ENCODE assay signal across 25 cellular contexts in the genomic region with DNA sequence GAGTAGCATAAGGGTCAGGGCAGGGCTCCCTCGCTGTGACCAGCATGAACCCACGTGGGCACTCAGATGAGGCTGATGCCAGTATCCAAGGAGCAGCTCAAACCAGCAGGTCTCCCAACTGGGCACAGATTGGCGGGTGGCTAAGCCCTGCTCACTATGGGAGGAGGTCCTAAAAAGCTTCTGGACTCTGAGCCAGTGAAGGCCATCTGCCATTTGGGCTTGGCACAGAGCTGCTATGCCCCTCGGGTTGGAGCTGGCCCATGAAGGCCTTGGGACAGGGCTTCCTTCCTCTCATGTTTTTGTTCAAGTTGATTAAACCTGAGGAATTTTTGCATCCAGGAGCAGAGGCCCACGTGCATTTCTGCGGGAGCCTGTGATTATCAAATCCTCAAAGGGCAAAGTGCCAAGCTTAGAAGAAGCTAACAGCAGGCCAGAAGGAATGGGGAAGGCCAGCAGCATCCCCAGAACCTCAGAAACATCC. TPM values are rescaled to one million over a fixed set of nuclear protein-coding genes. Genes with fewer than 3 reads are reported as not detected.
DNase-seq lines count a peak whose midpoint lies in the region; ATAC-seq and TF ChIP-seq lines count a peak whose summit lies in the region.
"Had no signal": no experiment of that assay in that cellular context is flagged by ENCODE, and none has a peak within 500 bp of the region (broad histone marks: within the 10 kb centered on the region; RNA-seq: fewer than 3 reads in every experiment).

No MANE protein-coding gene starts in this region.

- H3K9me2 ChIP-seq in hepatocyte (replicated peaks; ENCODE audit: insufficient read depth): no peaks in the 10 kb centered on the region

- H3K4me2 ChIP-seq in hepatocyte: no peak overlapping the region

- H3K27me3 ChIP-seq in adipocyte (replicated peaks; ENCODE audit: control insufficient read depth, insufficient read depth, low read length): peaks cover 6% of the 10 kb centered on the region
- no peaks in the 10 kb centered on the region for H3K27me3 ChIP-seq in hepatocyte
- no peaks in the 10 kb centered on the region for H3K27me3 ChIP-seq in upper lobe of left lung
- H3K27me3 ChIP-seq: cardiac muscle cell, heart left ventricle, testis had no signal

- TF ChIP-seq CTCF in hepatocyte (IDR thresholded peaks at IDR 0.05; ENCODE audit: poor library complexity) (no peak), retinal pigment epithelial cell (conservative IDR thresholded peaks at IDR 0.05; ENCODE audit: low read depth, low read length) (no peak), upper lobe of left lung (IDR thresholded peaks at IDR 0.05) (no peak)

- no peaks in the 10 kb centered on the region for H3K4me1 Mint-ChIP-seq in activated T-cell treated with anti-CD3 and anti-CD28 coated beads, Interleukin-2, amount 50 U/mL, for 4 hours (ENCODE audit: low read depth)
- H3K4me1 Mint-ChIP-seq: activated CD4-positive, alpha-beta memory T cell treated with anti-CD3 and anti-CD28 coated beads, Interleukin-2, amount 10 ng/mL, durations not matched to agents 7 days and 5 days; immature natural killer cell had no signal

- TF ChIP-seq RAD21 in Ishikawa (IDR thresholded peaks at IDR 0.05; ENCODE audit: low read depth): no peak; the same call in 1 of the 2 replicates

- no peaks in the 10 kb centered on the region for H3K9me3 Mint-ChIP-seq in activated T-cell treated with anti-CD3 and anti-CD28 coated beads, Interleukin-2, amount 50 U/mL, for 4 hours
- H3K9me3 Mint-ChIP-seq: activated CD4-positive, alpha-beta memory T cell treated with anti-CD3 and anti-CD28 coated beads, Interleukin-2, amount 10 ng/mL, durations not matched to agents 7 days and 5 days; activated naive CD4-positive, alpha-beta T cell treated with anti-CD3 and anti-CD28 coated beads, Interleukin-2, amount 50 U/mL, for 72 hours; activated T-cell treated with anti-CD3 and anti-CD28 coated beads, Interleukin-2, amount 50 U/mL, for 24 hours; immature natural killer cell; T-cell had no signal

- H3K4me3 ChIP-seq in adipocyte (ENCODE audit: low read length) (no peak overlapping the region), hepatocyte (no peak overlapping the region), retinal pigment epithelial cell (ENCODE audit: low read length) (no peak overlapping the region), upper lobe of left lung (no peak overlapping the region)
- H3K4me3 ChIP-seq: cardiac muscle cell, heart left ventricle, psoas muscle, testis had no signal

- H4K20me1 ChIP-seq in hepatocyte (ENCODE audit: insufficient read depth, poor library complexity, severe bottlenecking): no peaks in the 10 kb centered on the region

- H3K36me3 Mint-ChIP-seq in activated T-cell treated with anti-CD3 and anti-CD28 coated beads, Interleukin-2, amount 50 U/mL, for 4 hours (ENCODE audit: insufficient read depth): no peaks in the 10 kb centered on the region
- H3K36me3 Mint-ChIP-seq: activated naive CD4-positive, alpha-beta T cell treated with anti-CD3 and anti-CD28 coated beads, Interleukin-2, amount 50 U/mL, for 72 hours; immature natural killer cell; T-cell had no signal

- no peak overlapping the region for H3K4me3 Mint-ChIP-seq in activated T-cell treated with anti-CD3 and anti-CD28 coated beads, Interleukin-2, amount 50 U/mL, for 4 hours
- H3K4me3 Mint-ChIP-seq: activated CD4-positive, alpha-beta memory T cell treated with anti-CD3 and anti-CD28 coated beads, Interleukin-2, amount 10 ng/mL, durations not matched to agents 7 days and 5 days; activated T-cell treated with anti-CD3 and anti-CD28 coated beads, Interleukin-2, amount 50 U/mL, for 24 hours; immature natural killer cell; naive thymus-derived CD4-positive, alpha-beta T cell; T-cell had no signal

- 59% methylated on average over 6 of the region's 6 CpGs for WGBS in hepatocyte (ENCODE audit: low lambda C conversion rate, missing lambda C conversion rate)
- 55 to 74% methylated on average over 6 of the region's 6 CpGs for WGBS in upper lobe of left lung, 2 donors

- peaks cover 19% of the 10 kb centered on the region for H3K27me3 Mint-ChIP-seq in activated T-cell treated with anti-CD3 and anti-CD28 coated beads, Interleukin-2, amount 50 U/mL, for 4 hours (ENCODE audit: low read depth)

- peak; percentile 64 for TF ChIP-seq EP300 in Ishikawa (IDR thresholded peaks at IDR 0.05; ENCODE audit: borderline replicate concordance)
- TF ChIP-seq EP300 in upper lobe of left lung (IDR thresholded peaks at IDR 0.05): no peak

- H3K36me3 ChIP-seq in adipocyte (ENCODE audit: control insufficient read depth, insufficient read depth, low read length, severe bottlenecking): no peaks in the 10 kb centered on the region
- no peaks in the 10 kb centered on the region for H3K36me3 ChIP-seq in hepatocyte (replicated peaks; ENCODE audit: insufficient read depth, low read depth)
- H3K36me3 ChIP-seq in upper lobe of left lung: no peaks in the 10 kb centered on the region
- H3K36me3 ChIP-seq: cardiac muscle cell, heart left ventricle had no signal

- H3K79me2 ChIP-seq in hepatocyte: peaks cover 2% of the 10 kb centered on the region

- H2AFZ ChIP-seq in hepatocyte: no peak overlapping the region

- H3K9ac ChIP-seq in adipocyte (ENCODE audit: low read length): no peak overlapping the region

- H3K27ac ChIP-seq in hepatocyte (no peak overlapping the region), upper lobe of left lung (no peak overlapping the region)
- H3K27ac ChIP-seq: cardiac muscle cell, heart left ventricle, psoas muscle, VCaP had no signal

- TF ChIP-seq POLR2A in erythroblast (IDR thresholded peaks at IDR 0.05; ENCODE audit: low read length) (no peak), upper lobe of left lung (IDR thresholded peaks at IDR 0.05) (no peak)

- H3K9me3 ChIP-seq in adipocyte (ENCODE audit: control insufficient read depth, low read length) (no peaks in the 10 kb centered on the region), hepatocyte (ENCODE audit: low read depth) (no peaks in the 10 kb centered on the region), upper lobe of left lung (no peaks in the 10 kb centered on the region)
- H3K9me3 ChIP-seq: heart left ventricle, psoas muscle, testis had no signal

- DNase-seq in adipocyte (ENCODE audit: low read depth) (peak; percentile 74), hepatocyte (ENCODE audit: low spot score) (peak; percentile 42), retinal pigment epithelial cell (ENCODE audit: low read depth) (peak; percentile 80), AG08396 (ENCODE audit: low spot score) (no peak), erythroblast (lab: John Stamatoyannopoulos, UW) (no peak), upper lobe of left lung (no peak)
- no peak for DNase-seq in activated T-cell treated with anti-CD3 and anti-CD28 coated beads, Interleukin-2, amount 50 U/mL, for 4 hours
- DNase-seq: activated CD4-positive, alpha-beta memory T cell treated with anti-CD3 and anti-CD28 coated beads, Interleukin-2, amount 10 ng/mL, durations not matched to agents 7 days and 5 days; activated T-cell treated with anti-CD3 and anti-CD28 coated beads, Interleukin-2, amount 50 U/mL, for 24 hours; DMS153; effector CD8-positive, alpha-beta T cell; heart left ventricle; immature natural killer cell; MM.1S; naive thymus-derived CD4-positive, alpha-beta T cell; NCI-H146; psoas muscle; stimulated activated CD4-positive, alpha-beta T cell treated with anti-CD3 and anti-CD28 coated beads, Interleukin-12 subunit alpha, Interleukin-12 subunit beta, amount 100 ng/mL, for 4 hours; T-cell; testis had no signal

- H3K4me1 ChIP-seq in adipocyte (ENCODE audit: control insufficient read depth, insufficient read depth, low read length) (peaks cover 19% of the 10 kb centered on the region), hepatocyte (ENCODE audit: insufficient read depth) (peaks cover 45% of the 10 kb centered on the region), upper lobe of left lung (peaks cover 0 to 6% (median 0%) of the 10 kb centered on the region in 4 donors)
- H3K4me1 ChIP-seq: psoas muscle had no signal

- no peak for ATAC-seq in upper lobe of left lung (ENCODE audit: low FRiP score in 2 of 2)
- ATAC-seq in activated T-cell treated with anti-CD3 and anti-CD28 coated beads, Interleukin-2, amount 50 U/mL, for 4 hours: no peak
- ATAC-seq: activated naive CD4-positive, alpha-beta T cell treated with anti-CD3 and anti-CD28 coated beads, Interleukin-2, amount 50 U/mL, for 72 hours; heart left ventricle; naive thymus-derived CD4-positive, alpha-beta T cell; psoas muscle; T-cell had no signal

TF ChIP-seq in Ishikawa, 13 proteins besides CTCF, POLR2A, EP300 and RAD21 (continues in another document):
- no peak for TF ChIP-seq FOXM1 (IDR thresholded peaks at IDR 0.05; ENCODE audit: borderline replicate concordance, low read depth)
- TF ChIP-seq, protein P1, sequence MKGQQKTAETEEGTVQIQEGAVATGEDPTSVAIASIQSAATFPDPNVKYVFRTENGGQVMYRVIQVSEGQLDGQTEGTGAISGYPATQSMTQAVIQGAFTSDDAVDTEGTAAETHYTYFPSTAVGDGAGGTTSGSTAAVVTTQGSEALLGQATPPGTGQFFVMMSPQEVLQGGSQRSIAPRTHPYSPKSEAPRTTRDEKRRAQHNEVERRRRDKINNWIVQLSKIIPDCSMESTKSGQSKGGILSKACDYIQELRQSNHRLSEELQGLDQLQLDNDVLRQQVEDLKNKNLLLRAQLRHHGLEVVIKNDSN (IDR thresholded peaks at IDR 0.05): peak; percentile 57

RNA-seq across cellular contexts. Expression of gene STRA6, which starts 4.3 kb away (rescaled TPM):
- total RNA-seq in hepatocyte: 13.6 and 31.5 TPM in 2 replicates
- polyA plus RNA-seq in hepatocyte: 37.1 and 56.6 TPM in 2 replicates
- 1 to 10 TPM in 1 of 6 donors, under 1 TPM in 2, not detected in 3; 0.22 to 3.5 (median 0.88) TPM for total RNA-seq in upper lobe of left lung
- total RNA-seq in activated T-cell treated with anti-CD3 and anti-CD28 coated beads, Interleukin-2, amount 50 U/mL, for 4 hours: not detected
- total RNA-seq: activated CD4-positive, alpha-beta memory T cell treated with anti-CD3 and anti-CD28 coated beads, Interleukin-2, amount 10 ng/mL, durations not matched to agents 7 days and 5 days; naive thymus-derived CD4-positive, alpha-beta T cell; psoas muscle; T-cell had no signal
- polyA plus RNA-seq: immature natural killer cell; naive thymus-derived CD4-positive, alpha-beta T cell had no signal

RNA-seq across cellular contexts. Expression of gene CCDC33, which starts 29.3 kb away (rescaled TPM):
- total RNA-seq in hepatocyte (0.32 and 0.63 TPM in 2 replicates), upper lobe of left lung (10 to 100 TPM in 1 of 6 donors, 1 to 10 TPM in 4, not detected in 1; 3.8 to 43.4 (median 4.2) TPM)
- 0.86 and 1.3 TPM in 2 replicates for polyA plus RNA-seq in hepatocyte
- not detected for total RNA-seq in activated T-cell treated with anti-CD3 and anti-CD28 coated beads, Interleukin-2, amount 50 U/mL, for 4 hours
- total RNA-seq: activated CD4-positive, alpha-beta memory T cell treated with anti-CD3 and anti-CD28 coated beads, Interleukin-2, amount 10 ng/mL, durations not matched to agents 7 days and 5 days; activated naive CD4-positive, alpha-beta T cell treated with anti-CD3 and anti-CD28 coated beads, Interleukin-2, amount 50 U/mL, for 72 hours; heart left ventricle; lung microvascular endothelial cell; naive thymus-derived CD4-positive, alpha-beta T cell; psoas muscle; T-cell had no signal
- polyA plus RNA-seq: immature natural killer cell; naive thymus-derived CD4-positive, alpha-beta T cell had no signal

RNA-seq across cellular contexts. Expression of gene ISLR, which starts 33.3 kb away (rescaled TPM):
- total RNA-seq in hepatocyte (31.4 and 36.4 TPM in 2 replicates), upper lobe of left lung (10 to 100 TPM; 11.5 to 48.4 (median 21.3) TPM)
- 27.8 and 32.0 TPM in 2 replicates for polyA plus RNA-seq in hepatocyte
- under 1 TPM in 1 of 3 donors, not detected in 2; 0.26 TPM for total RNA-seq in activated T-cell treated with anti-CD3 and anti-CD28 coated beads, Interleukin-2, amount 50 U/mL, for 4 hours
- total RNA-seq: activated CD4-positive, alpha-beta memory T cell treated with anti-CD3 and anti-CD28 coated beads, Interleukin-2, amount 10 ng/mL, durations not matched to agents 7 days and 5 days; activated naive CD4-positive, alpha-beta T cell treated with anti-CD3 and anti-CD28 coated beads, Interleukin-2, amount 50 U/mL, for 72 hours; lung microvascular endothelial cell; naive thymus-derived CD4-positive, alpha-beta T cell had no signal
- polyA plus RNA-seq: immature natural killer cell; naive thymus-derived CD4-positive, alpha-beta T cell had no signal

Comparison
In these comparisons a context has a peak if more than half of its experiments do, and no peak if none do; other contexts are left out.
1. DNase-seq: peak in adipocyte (single experiment), hepatocyte (single experiment) and retinal pigment epithelial cell (single experiment); none in AG08396 (single experiment), erythroblast (0 of 2), upper lobe of left lung (0 of 2) and activated T-cell treated with anti-CD3 and anti-CD28 coated beads, Interleukin-2, amount 50 U/mL, for 4 hours (single experiment).
2. RNA of gene ISLR, which starts 33.3 kb away (total RNA-seq): 31.4 to 36.4 TPM in hepatocyte and 11.5 to 48.4 TPM in upper lobe of left lung; 0.26 TPM in activated T-cell treated with anti-CD3 and anti-CD28 coated beads, Interleukin-2, amount 50 U/mL, for 4 hours; every median in the first group is over 4 times any median in the second.